6 cellular contexts compared by ENCODE assay signal in genomic region chr7:125258886-125259417, GRCh38.
A peak's percentile ranks its signal among the peaks of the same experiment; 100 is the strongest.
DNase-seq lines count a peak whose midpoint lies in the region; ATAC-seq and TF ChIP-seq lines count a peak whose summit lies in the region.
"Not testable (repeated sequence)": the region's sequence is repeated elsewhere in the genome, so short reads cannot be mapped to it uniquely, and the experiment has no call there.

No MANE protein-coding gene starts in this region.

- H3K27me3 Mint-ChIP-seq in GM23338 (ENCODE audit: insufficient read depth, low read depth, poor library complexity); endodermal cell (ENCODE audit: insufficient read depth); neural progenitor cell (ENCODE audit: insufficient read depth, low read depth): not testable (repeated sequence)

- not testable (repeated sequence) for H3K9me3 Mint-ChIP-seq in GM23338, endodermal cell, neural progenitor cell

- peaks cover 40% of the 10 kb centered on the region for H3K4me1 Mint-ChIP-seq in GM23338
- peaks cover 59% of the 10 kb centered on the region for H3K4me1 Mint-ChIP-seq in endodermal cell
- peaks cover 28% of the 10 kb centered on the region for H3K4me1 Mint-ChIP-seq in neural progenitor cell

- not testable (repeated sequence) for TF ChIP-seq CTCF in GM23338 (conservative IDR thresholded peaks at IDR 0.05; ENCODE audit: low read depth in 2 of 2); endodermal cell (conservative IDR thresholded peaks at IDR 0.05); neural progenitor cell (IDR thresholded peaks at IDR 0.05)

- H3K4me3 ChIP-seq in GM23338, neural progenitor cell: not testable (repeated sequence)
- H3K4me3 ChIP-seq in HUES48 (ENCODE audit: low read depth, low read length) (peak overlapping the region; percentile 37; the same call in 1 of the 2 replicates), endodermal cell (ENCODE audit: low read length) (peak overlapping the region; percentile 72), iPS-15b (ENCODE audit: low read depth, low read length) (peak overlapping the region; percentile 32)

- H3F3A ChIP-seq in GM23338 (replicated peaks; ENCODE audit: low read depth) = not testable (repeated sequence)
- H3F3A ChIP-seq in neural progenitor cell (ENCODE audit: low read depth) = peaks cover 16% of the 10 kb centered on the region

- WGBS in endodermal cell (ENCODE audit: insufficient coverage in 1 of 2, insufficient read length in 1 of 2), 2 experiments = 23 to 63% methylated on average over 6 to 9 of the region's 9 CpGs

- peak overlapping the region; percentile 50; the same call in 1 of the 2 replicates for H3K4me2 ChIP-seq in GM23338
- H3K4me2 ChIP-seq in neural progenitor cell = peak overlapping the region; percentile 66

- not testable (repeated sequence) for H3K9ac ChIP-seq in HUES48 (ENCODE audit: low read depth, low read length); neural progenitor cell
- H3K9ac ChIP-seq in endodermal cell (ENCODE audit: extremely low read depth, low read length, poor library complexity, severe bottlenecking) = peak overlapping the region; percentile 36
- peak overlapping the region; percentile 41 for H3K9ac ChIP-seq in iPS-15b (ENCODE audit: low read depth, low read length)

- H3K27ac Mint-ChIP-seq in GM23338, neural progenitor cell: not testable (repeated sequence)
- H3K27ac Mint-ChIP-seq in endodermal cell = peak overlapping the region; percentile 87

- not testable (repeated sequence) for H3K27me3 ChIP-seq in GM23338 (ENCODE audit: insufficient read depth); HUES48 (ENCODE audit: control insufficient read depth, insufficient read depth, low read length); endodermal cell (ENCODE audit: control insufficient read depth, insufficient read depth, low read length, poor library complexity, severe bottlenecking); iPS-15b (ENCODE audit: control insufficient read depth, insufficient read depth, low read length); neural progenitor cell

- H3K36me3 Mint-ChIP-seq in GM23338 (ENCODE audit: low read depth); neural progenitor cell: not testable (repeated sequence)
- H3K36me3 Mint-ChIP-seq in endodermal cell (ENCODE audit: low read depth) = peaks cover 25% of the 10 kb centered on the region

- H3K4me3 Mint-ChIP-seq in GM23338, neural progenitor cell: not testable (repeated sequence)
- peak overlapping the region; percentile 87 for H3K4me3 Mint-ChIP-seq in endodermal cell

- H3K79me2 ChIP-seq in GM23338 (replicated peaks; ENCODE audit: insufficient read depth); neural progenitor cell (ENCODE audit: low read depth): not testable (repeated sequence)

- not testable (repeated sequence) for ATAC-seq in GM23338

- H3K27ac ChIP-seq in GM23338 (ENCODE audit: low read depth); endodermal cell (ENCODE audit: low read depth, low read length); neural progenitor cell: not testable (repeated sequence)
- H3K27ac ChIP-seq in HUES48 (ENCODE audit: low read depth, low read length) = peak overlapping the region; percentile 42

- not testable (repeated sequence) for H3K36me3 ChIP-seq in GM23338 (ENCODE audit: insufficient read depth); HUES48 (ENCODE audit: control insufficient read depth, insufficient read depth, low read length); endodermal cell (ENCODE audit: control insufficient read depth, insufficient read depth, low read length); iPS-15b (ENCODE audit: control insufficient read depth, insufficient read depth, low read length); neural progenitor cell

- not testable (repeated sequence) for H3K9me3 ChIP-seq in HUES48 (ENCODE audit: control insufficient read depth, insufficient read depth, low read length); endodermal cell (ENCODE audit: control insufficient read depth, low read length); iPS-15b (ENCODE audit: control insufficient read depth, insufficient read depth, low read length); neural progenitor cell (ENCODE audit: low read depth)

- not testable (repeated sequence) for DNase-seq in GM23338 (ENCODE audit: low spot score); neural progenitor cell (ENCODE audit: low spot score)
- DNase-seq in OCI-M1 (lab: John Stamatoyannopoulos, UW) = peak; percentile 14
- DNase-seq in endodermal cell = peak; percentile 88

- not testable (repeated sequence) for H3K9me2 ChIP-seq in GM23338 (ENCODE audit: insufficient read depth)

- not testable (repeated sequence) for H4K20me1 ChIP-seq in GM23338 (replicated peaks; ENCODE audit: insufficient read depth)
- peaks cover 13% of the 10 kb centered on the region for H4K20me1 ChIP-seq in neural progenitor cell (ENCODE audit: low read depth)

- H2AFZ ChIP-seq in GM23338; neural progenitor cell (replicated peaks): not testable (repeated sequence)

- H3K4me1 ChIP-seq in GM23338 (ENCODE audit: insufficient read depth) (peaks cover 49% of the 10 kb centered on the region), HUES48 (ENCODE audit: control insufficient read depth, insufficient read depth, low read length) (peaks cover 53% of the 10 kb centered on the region), endodermal cell (ENCODE audit: control insufficient read depth, insufficient read depth, low read length) (peaks cover 21% of the 10 kb centered on the region), iPS-15b (ENCODE audit: control insufficient read depth, insufficient read depth, low read length) (peaks cover 31% of the 10 kb centered on the region), neural progenitor cell (peaks cover 34% of the 10 kb centered on the region)
